In the genomic region with DNA sequence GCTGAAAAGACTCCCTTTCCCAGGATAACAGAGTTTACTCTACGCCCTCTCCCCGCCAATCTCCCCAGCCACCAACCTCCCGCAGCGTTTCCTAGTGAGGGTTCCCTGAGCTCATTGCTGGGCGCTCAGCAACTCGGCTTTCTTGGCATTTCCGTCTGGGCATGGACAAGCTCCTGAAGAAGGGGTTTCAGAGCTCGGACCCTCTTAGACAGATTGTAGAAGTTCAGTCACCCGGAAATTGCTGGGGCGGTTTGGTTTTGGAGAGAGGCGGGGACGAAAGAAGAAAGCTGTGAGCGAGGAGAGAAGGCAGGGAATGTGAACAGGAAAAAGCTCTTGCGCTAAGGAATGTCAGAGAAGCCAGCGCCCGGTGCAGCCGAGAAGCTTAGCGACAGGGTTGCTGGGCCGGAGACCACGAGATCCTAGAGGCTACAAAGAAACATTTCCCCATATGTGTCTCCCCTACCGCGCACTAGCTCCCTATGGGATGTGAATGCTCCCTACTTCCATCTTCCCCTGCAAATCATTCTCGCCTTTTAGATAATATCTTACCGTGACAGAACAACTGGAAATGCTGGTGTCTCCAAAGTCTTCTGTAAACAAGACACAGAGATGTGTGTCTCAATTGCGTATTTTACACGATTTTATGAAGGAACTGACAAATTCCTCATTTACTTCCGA, we compare ENCODE assay signal across 9 cellular contexts. TPM values are rescaled to one million over a fixed set of nuclear protein-coding genes. Genes with fewer than 3 reads are reported as not detected.
DNase-seq lines count a peak whose midpoint lies in the region; ATAC-seq, FAIRE-seq and TF ChIP-seq lines count a peak whose summit lies in the region.
"Had no signal": no experiment of that assay in that cellular context is flagged by ENCODE, and none has a peak within 500 bp of the region (broad histone marks: within the 10 kb centered on the region; RNA-seq: fewer than 3 reads in every experiment).

No MANE protein-coding gene starts in this region.

- peaks cover 9% of the 10 kb centered on the region for H3K4me1 ChIP-seq in keratinocyte (ENCODE audit: control insufficient read depth, extremely low read depth, insufficient read depth, low read length)

- peak; percentile 73 for FAIRE-seq in keratinocyte (lab: Jason Lieb, UNC)

- dilution Hi-C loops in keratinocyte (cut with MboI; ENCODE audit: extremely low pct_ligation_motif_present, low sequenced_read_pairs) = no loop called here

- ATAC-seq in GM19467 (IDR thresholded peaks at IDR 0.05; ENCODE audit: unreplicated experiment) = no peak
- no peak for ATAC-seq in HG02852 (IDR thresholded peaks at IDR 0.05; ENCODE audit: unreplicated experiment)

- no peaks in the 10 kb centered on the region for H3K36me3 ChIP-seq in keratinocyte (ENCODE audit: control insufficient read depth in 2 of 2, extremely low read depth in 1 of 2, insufficient read depth in 2 of 2, low read length in 2 of 2)

- DNase-seq in AG10803 (ENCODE audit: low read depth) = peak; percentile 45
- DNase-seq in HK-2 (ENCODE audit: unreplicated experiment) = peak; percentile 49
- peak; percentile 37 for DNase-seq in amniotic stem cell (lab: John Stamatoyannopoulos, UW)
- DNase-seq in keratinocyte (ENCODE audit: low read depth, low spot score) = no peak
- no peak for DNase-seq in mesenteric fat pad (ENCODE audit: low spot score)
- DNase-seq in NCI-H2029 treated with DMSO at 0.1 percent for 48 hours (lab: John Stamatoyannopoulos, UW) = no peak
- DNase-seq: occipital lobe had no signal

- no peaks in the 10 kb centered on the region for H3K9me3 ChIP-seq in keratinocyte (ENCODE audit: control insufficient read depth, low read depth, low read length)

- no peaks in the 10 kb centered on the region for H3K79me2 ChIP-seq in keratinocyte (ENCODE audit: control insufficient read depth, insufficient read depth, low read length)

- peak overlapping the region; percentile 63 for H3K4me3 ChIP-seq in AG10803 (ENCODE audit: low read length)
- H3K4me3 ChIP-seq in keratinocyte (ENCODE audit: control insufficient read depth in 2 of 3, extremely low read depth in 1 of 3, insufficient read depth in 2 of 3, low read depth in 1 of 3, low read length in 3 of 3) = peak overlapping the region; percentile 45 to 83 (median 80)

- H3K9ac ChIP-seq in keratinocyte (ENCODE audit: control insufficient read depth, extremely low read depth, insufficient read depth, low read length) = peak overlapping the region; percentile 57

- H3K27me3 ChIP-seq in keratinocyte (ENCODE audit: control insufficient read depth, extremely low read depth, insufficient read depth, low read length) = no peaks in the 10 kb centered on the region

- H3K27ac ChIP-seq in keratinocyte (ENCODE audit: control insufficient read depth, insufficient read depth, low read length) = no peak overlapping the region

- peak overlapping the region; percentile 91 for H2AFZ ChIP-seq in keratinocyte (ENCODE audit: control insufficient read depth, low read length)

- no peaks in the 10 kb centered on the region for H4K20me1 ChIP-seq in keratinocyte (ENCODE audit: control insufficient read depth, extremely low read depth, insufficient read depth, low read length)

- H3K4me2 ChIP-seq in keratinocyte (ENCODE audit: control insufficient read depth, extremely low read depth, insufficient read depth, low read depth, low read length) = peak overlapping the region; percentile 93

- no peak for TF ChIP-seq CTCF in AG10803 (conservative IDR thresholded peaks at IDR 0.05; ENCODE audit: low read length)
- TF ChIP-seq CTCF in keratinocyte (optimal IDR thresholded peaks at IDR 0.05 in 1 of 3, IDR thresholded peaks at IDR 0.05 in 1 of 3, conservative IDR thresholded peaks at IDR 0.05 in 1 of 3; ENCODE audit: extremely low read depth in 1 of 3, insufficient read depth in 2 of 3, low read length in 3 of 3) = no peak

- H3K9me1 ChIP-seq in keratinocyte (ENCODE audit: control insufficient read depth, extremely low read depth, insufficient read depth, low read length) = no peaks in the 10 kb centered on the region

RNA-seq across cellular contexts. Expression of gene POM121L2, which starts 15.8 kb away (rescaled TPM):
- 0.01 TPM in 1 of 3 replicates, not detected in the others for polyA plus RNA-seq in keratinocyte
- polyA plus RNA-seq in keratinocyte (2011; ENCODE audit: low read depth) = not detected
- polyA plus RNA-seq in keratinocyte (2011; cell fraction: cytosol; rRNA removed) = not detected in 2 replicates
- polyA plus RNA-seq in keratinocyte (2011; cell fraction: nucleus; rRNA removed) = 0.03 and 0.04 TPM in 2 replicates
- not detected in 2 replicates for polyA plus RNA-seq in keratinocyte (2012; ENCODE audit: low replicate concordance)
- polyA minus RNA-seq in keratinocyte = not detected in 3 replicates
- polyA minus RNA-seq in keratinocyte (2011; cell fraction: cytosol; rRNA and poly(A)+ RNA removed) = not detected
- not detected in 2 replicates for polyA minus RNA-seq in keratinocyte (2011; cell fraction: nucleus; rRNA and poly(A)+ RNA removed)
- not detected for total RNA-seq in mesenteric fat pad
- total RNA-seq: occipital lobe had no signal

RNA-seq across cellular contexts. Expression of gene PRSS16, which starts 48.7 kb away (rescaled TPM):
- polyA plus RNA-seq in keratinocyte = 7.5 to 8.9 TPM (median 8.7 TPM) in 3 replicates
- 1.1 TPM for polyA plus RNA-seq in keratinocyte (2011; ENCODE audit: low read depth)
- 7.9 and 8.4 TPM in 2 replicates for polyA plus RNA-seq in keratinocyte (2011; cell fraction: cytosol; rRNA removed)
- polyA plus RNA-seq in keratinocyte (2011; cell fraction: nucleus; rRNA removed) = 9.1 and 9.9 TPM in 2 replicates
- 4.3 and 5.6 TPM in 2 replicates for polyA plus RNA-seq in keratinocyte (2012; ENCODE audit: low replicate concordance)
- 4.5 to 9.8 TPM (median 5.2 TPM) in 3 replicates for polyA minus RNA-seq in keratinocyte
- polyA minus RNA-seq in keratinocyte (2011; cell fraction: cytosol; rRNA and poly(A)+ RNA removed) = 3.5 TPM
- polyA minus RNA-seq in keratinocyte (2011; cell fraction: nucleus; rRNA and poly(A)+ RNA removed) = 2.3 and 2.4 TPM in 2 replicates
- total RNA-seq in mesenteric fat pad = 0.19 TPM
- total RNA-seq: occipital lobe had no signal

Comparison
In these comparisons a context has a peak if more than half of its experiments do, and no peak if none do; other contexts are left out.
1. DNase-seq: peak in AG10803 (single experiment), HK-2 (single experiment) and amniotic stem cell (single experiment); none in keratinocyte (single experiment), mesenteric fat pad (single experiment) and NCI-H2029 treated with DMSO at 0.1 percent for 48 hours (single experiment).